Comparison of ENCODE assay signal across 8 cellular contexts in the genomic region with DNA sequence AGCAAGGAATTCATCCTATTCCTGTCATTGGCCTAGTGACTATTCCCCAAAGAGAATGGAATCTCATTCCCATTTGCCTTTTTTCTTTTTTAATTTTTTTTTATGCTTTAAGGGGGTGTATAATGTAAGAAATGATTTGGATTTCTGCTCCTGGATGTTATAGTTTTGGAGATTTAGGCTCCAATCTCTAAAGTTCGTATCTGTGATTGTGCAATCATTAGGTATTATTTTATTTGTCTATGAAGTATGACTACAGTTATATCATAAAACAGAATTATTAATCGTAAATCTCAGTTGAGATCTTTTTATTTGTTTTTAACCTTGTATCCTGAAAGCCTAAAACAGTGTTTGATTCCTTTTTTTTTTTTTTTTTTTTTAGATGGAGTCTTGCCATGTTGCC.
"Had no signal": no experiment of that assay in that cellular context is flagged by ENCODE, and none has a peak within 500 bp of the region (broad histone marks: within the 10 kb centered on the region; RNA-seq: fewer than 3 reads in every experiment).

No MANE protein-coding gene starts in this region.

- H3K9ac ChIP-seq: KMS-11 had no signal

- DNase-seq: H7, Karpas-422, KBM-7 had no signal

- H3K4me3 ChIP-seq: GM23338, HAP-1 had no signal

- H3K27ac ChIP-seq: KMS-11 had no signal

- H2AFZ ChIP-seq: GM23338 had no signal

- H3K36me3 ChIP-seq: HAP-1 had no signal

- H3K9me3 ChIP-seq: HAP-1 had no signal

- H3K27ac Mint-ChIP-seq: GM23338 had no signal

- H3K4me3 Mint-ChIP-seq: GM23338 had no signal

- H3K4me2 ChIP-seq: GM23338, KMS-11 had no signal

- ATAC-seq: GM23338, HCT116 had no signal

- H3K9me3 Mint-ChIP-seq: GM23338 had no signal

- FAIRE-seq: HTR-8/SVneo had no signal
